Comparison of ENCODE assay signal across 11 cellular contexts in genomic region chr2:156322681-156323211, GRCh38. TPM values are rescaled to one million over a fixed set of nuclear protein-coding genes. Genes with fewer than 3 reads are reported as not detected.
DNase-seq lines count a peak whose midpoint lies in the region; ATAC-seq and TF ChIP-seq lines count a peak whose summit lies in the region.
"Had no signal": no experiment of that assay in that cellular context is flagged by ENCODE, and none has a peak within 500 bp of the region (broad histone marks: within the 10 kb centered on the region; RNA-seq: fewer than 3 reads in every experiment).

No MANE protein-coding gene starts in this region.

- ATAC-seq in GM18517 (IDR thresholded peaks at IDR 0.05; ENCODE audit: unreplicated experiment) (peak; percentile 32), HG02623 (IDR thresholded peaks at IDR 0.05; ENCODE audit: unreplicated experiment) (peak; percentile 4)
- ATAC-seq: K562 had no signal

- H3K27ac Mint-ChIP-seq in brain (no peak overlapping the region), neural progenitor cell (no peak overlapping the region)

- H3K9me3 ChIP-seq in neural progenitor cell (ENCODE audit: low read depth) (no peaks in the 10 kb centered on the region), thyroid gland (no peaks in the 10 kb centered on the region)

- H3K36me3 Mint-ChIP-seq in brain, result peaks cover 12% of the 10 kb centered on the region
- peaks cover 6% of the 10 kb centered on the region for H3K36me3 Mint-ChIP-seq in neural progenitor cell

- H3K4me3 Mint-ChIP-seq in brain (peak overlapping the region in 4 of 5 experiments; percentile 76 to 80 (median 78)), neural progenitor cell (peak overlapping the region; percentile 68)

- no peaks in the 10 kb centered on the region for H3F3A ChIP-seq in neural progenitor cell (ENCODE audit: low read depth)

- H3K27ac ChIP-seq in neural progenitor cell, result no peak overlapping the region
- H3K27ac ChIP-seq in thyroid gland, result no peak overlapping the region
- H3K27ac ChIP-seq: parathyroid adenoma had no signal

- no peaks in the 10 kb centered on the region for H3K4me1 ChIP-seq in neural progenitor cell
- no peaks in the 10 kb centered on the region for H3K4me1 ChIP-seq in thyroid gland
- H3K4me1 ChIP-seq: parathyroid adenoma had no signal

- peaks cover 0 to 35% (median 14%) of the 10 kb centered on the region in 5 experiments for H3K9me3 Mint-ChIP-seq in brain
- peaks cover 4% of the 10 kb centered on the region for H3K9me3 Mint-ChIP-seq in neural progenitor cell

- H3K36me3 ChIP-seq in neural progenitor cell (no peaks in the 10 kb centered on the region), thyroid gland (peaks cover 5 to 8% of the 10 kb centered on the region in 2 donors)

- H4K20me1 ChIP-seq in neural progenitor cell (ENCODE audit: low read depth), result peaks cover 8% of the 10 kb centered on the region

- peak overlapping the region; percentile 36 for H3K4me3 ChIP-seq in neural progenitor cell
- H3K4me3 ChIP-seq in thyroid gland (replicated peaks in 1 of 3), result no peak overlapping the region
- H3K4me3 ChIP-seq: K562 had no signal

- H3K4me2 ChIP-seq in neural progenitor cell, result peak overlapping the region; percentile 71

- H3K4me1 Mint-ChIP-seq in brain, result peaks cover 45% of the 10 kb centered on the region
- peaks cover 12% of the 10 kb centered on the region for H3K4me1 Mint-ChIP-seq in neural progenitor cell

- H2AFZ ChIP-seq in neural progenitor cell (replicated peaks), result no peak overlapping the region
- H2AFZ ChIP-seq: parathyroid adenoma had no signal

- intact Hi-C loops in thyroid gland (cut with DNase I), result no loop called here

- WGBS in thyroid gland, 2 donors, result 54 to 57% methylated on average over 26 of the region's 26 CpGs

- peaks cover 99% of the 10 kb centered on the region for H3K27me3 Mint-ChIP-seq in brain
- peaks cover 55% of the 10 kb centered on the region for H3K27me3 Mint-ChIP-seq in neural progenitor cell (ENCODE audit: insufficient read depth, low read depth)

- H3K27me3 ChIP-seq in neural progenitor cell (peaks cover 99% of the 10 kb centered on the region), thyroid gland (no peaks in the 10 kb centered on the region)

- no peak for TF ChIP-seq POLR2A in thyroid gland (IDR thresholded peaks at IDR 0.05)

- peak; percentile 62 for DNase-seq in neural progenitor cell (ENCODE audit: low spot score)
- no peak for DNase-seq in thyroid gland
- no peak for DNase-seq in GOT3 (lab: John Stamatoyannopoulos, UW)
- no peak for DNase-seq in inferior parietal cortex (ENCODE audit: extremely low spot score)
- no peak for DNase-seq in NCI-H128 (lab: John Stamatoyannopoulos, UW; ENCODE audit: unreplicated experiment)
- DNase-seq: dermis blood vessel endothelial cell had no signal

- no peaks in the 10 kb centered on the region for H3K79me2 ChIP-seq in neural progenitor cell (ENCODE audit: low read depth)
- H3K79me2 ChIP-seq: parathyroid adenoma had no signal

- H3K9ac ChIP-seq in neural progenitor cell, result no peak overlapping the region
- H3K9ac ChIP-seq: parathyroid adenoma had no signal

- TF ChIP-seq CTCF in brain (conservative IDR thresholded peaks at IDR 0.05), result no peak
- no peak for TF ChIP-seq CTCF in neural progenitor cell (IDR thresholded peaks at IDR 0.05)
- TF ChIP-seq CTCF in thyroid gland (IDR thresholded peaks at IDR 0.05), result no peak

RNA-seq across cellular contexts. Expression of gene NR4A2, which starts 9.8 kb away (rescaled TPM):
- polyA plus RNA-seq in brain (ENCODE audit: insufficient read depth, low read depth, low replicate concordance), result 4.3 TPM
- 0.37 and 0.56 TPM in 2 replicates for total RNA-seq in neural progenitor cell (ENCODE audit: low replicate concordance)
- 1 to 10 TPM; 4.2 to 7.5 (median 5.0) TPM for total RNA-seq in thyroid gland
